9 cellular contexts compared by ENCODE assay signal in genomic region chr1:26582836-26583460, GRCh38. TPM values are rescaled to one million over a fixed set of nuclear protein-coding genes. Genes with fewer than 3 reads are reported as not detected.
A peak's percentile ranks its signal among the peaks of the same experiment; 100 is the strongest.
DNase-seq lines count a peak whose midpoint lies in the region; ATAC-seq, FAIRE-seq and TF ChIP-seq lines count a peak whose summit lies in the region.
"Had no signal": no experiment of that assay in that cellular context is flagged by ENCODE, and none has a peak within 500 bp of the region (broad histone marks: within the 10 kb centered on the region; RNA-seq: fewer than 3 reads in every experiment).

No MANE protein-coding gene starts in this region.

- no peak overlapping the region for H3K4me3 Mint-ChIP-seq in type B pancreatic cell
- H3K4me3 Mint-ChIP-seq: H9 had no signal

- H3K27me3 ChIP-seq in bronchial epithelial cell (ENCODE audit: control insufficient read depth, insufficient read depth, low read length): no peaks in the 10 kb centered on the region

- no peak overlapping the region for H3K27ac Mint-ChIP-seq in type B pancreatic cell
- H3K27ac Mint-ChIP-seq: H9 had no signal

- H3K9me3 Mint-ChIP-seq in type B pancreatic cell: no peaks in the 10 kb centered on the region

- H3K4me3 ChIP-seq in bronchial epithelial cell (ENCODE audit: low read depth, low read length): no peak overlapping the region

- no peaks in the 10 kb centered on the region for H3K36me3 Mint-ChIP-seq in type B pancreatic cell

- no peak for TF ChIP-seq CTCF in bronchial epithelial cell (IDR thresholded peaks at IDR 0.05; ENCODE audit: insufficient read depth, low read length, severe bottlenecking)
- no peak for TF ChIP-seq CTCF in type B pancreatic cell (conservative IDR thresholded peaks at IDR 0.05)

- H3K27me3 Mint-ChIP-seq in type B pancreatic cell: peaks cover 4% of the 10 kb centered on the region

- FAIRE-seq in bronchial epithelial cell (lab: Jason Lieb, UNC): no peak

- no peaks in the 10 kb centered on the region for H3K4me1 Mint-ChIP-seq in type B pancreatic cell (ENCODE audit: unreplicated experiment)
- H3K4me1 Mint-ChIP-seq: H9 had no signal

- no peaks in the 10 kb centered on the region for H3K36me3 ChIP-seq in bronchial epithelial cell (ENCODE audit: control insufficient read depth, insufficient read depth, low read length)

- peak; percentile 47 for DNase-seq in SIG-M5 (lab: John Stamatoyannopoulos, UW)
- DNase-seq in bronchial epithelial cell (ENCODE audit: low read depth): peak; percentile 30
- peak; percentile 76 to 83 (median 82) for DNase-seq in stimulated activated CD4-positive, alpha-beta T cell treated with anti-CD3 and anti-CD28 coated beads, TNF-alpha, amount 100 ng/mL, for 48 hours (ENCODE audit: low read depth in 3 of 3)
- no peak for DNase-seq in type B pancreatic cell (ENCODE audit: extremely low spot score, unreplicated experiment)
- DNase-seq: H9 had no signal

- ATAC-seq in GM18868 (IDR thresholded peaks at IDR 0.05; ENCODE audit: unreplicated experiment) (peak; percentile 52), GM21825 (IDR thresholded peaks at IDR 0.05; ENCODE audit: unreplicated experiment) (no peak), GM21717 (IDR thresholded peaks at IDR 0.05; ENCODE audit: unreplicated experiment) (no peak), HG03439 (IDR thresholded peaks at IDR 0.05; ENCODE audit: unreplicated experiment) (no peak)

RNA-seq across cellular contexts. Expression of gene RPS6KA1, which starts 53.4 kb away (rescaled TPM):
- total RNA-seq in bronchial epithelial cell (35.5 and 61.3 TPM in 2 replicates), type B pancreatic cell (ENCODE audit: low replicate concordance) (27.7 and 31.8 TPM in 2 replicates)
